21 cellular contexts compared by ENCODE assay signal in genomic region chr6:46208303-46208702, GRCh38. TPM values are rescaled to one million over a fixed set of nuclear protein-coding genes. Genes with fewer than 3 reads are reported as not detected.
DNase-seq lines count a peak whose midpoint lies in the region; ATAC-seq and TF ChIP-seq lines count a peak whose summit lies in the region.
"Had no signal": no experiment of that assay in that cellular context is flagged by ENCODE, and none has a peak within 500 bp of the region (broad histone marks: within the 10 kb centered on the region; RNA-seq: fewer than 3 reads in every experiment).

No MANE protein-coding gene starts in this region.

- no peaks in the 10 kb centered on the region for H3K79me2 ChIP-seq in GM23338 (replicated peaks; ENCODE audit: insufficient read depth)
- H3K79me2 ChIP-seq in neural cell (replicated peaks; ENCODE audit: insufficient read depth, low read length) = no peaks in the 10 kb centered on the region

- H3K4me3 Mint-ChIP-seq in activated CD4-positive, alpha-beta T cell treated with anti-CD3 and anti-CD28 coated beads for 36 hours = no peak overlapping the region
- no peak overlapping the region for H3K4me3 Mint-ChIP-seq in GM23338
- no peak overlapping the region for H3K4me3 Mint-ChIP-seq in stimulated activated effector memory CD8-positive, alpha-beta T cell treated with anti-CD3 and anti-CD28 coated beads, Interleukin-12 subunit alpha, Interleukin-12 subunit beta, amount 100 ng/mL, for 72 hours
- H3K4me3 Mint-ChIP-seq: B cell; CD4-positive, alpha-beta T cell; CD8-positive, alpha-beta T cell had no signal

- H3K9me3 Mint-ChIP-seq in activated CD4-positive, alpha-beta T cell treated with anti-CD3 and anti-CD28 coated beads for 36 hours (ENCODE audit: low read depth) = no peaks in the 10 kb centered on the region
- no peaks in the 10 kb centered on the region for H3K9me3 Mint-ChIP-seq in GM23338
- H3K9me3 Mint-ChIP-seq in stimulated activated effector memory CD8-positive, alpha-beta T cell treated with anti-CD3 and anti-CD28 coated beads, Interleukin-12 subunit alpha, Interleukin-12 subunit beta, amount 100 ng/mL, for 72 hours = no peaks in the 10 kb centered on the region
- H3K9me3 Mint-ChIP-seq: CD4-positive, alpha-beta T cell; CD8-positive, alpha-beta T cell had no signal

- no peak for TF ChIP-seq RAD21 in neural cell (conservative IDR thresholded peaks at IDR 0.05)

- H2AFZ ChIP-seq in GM23338 = 0 out of 2 replicates have a peak overlapping the region, but pooled peaks have one; percentile 10
- no peak overlapping the region for H2AFZ ChIP-seq in neural cell (ENCODE audit: low read depth, low read length)

- no peak for DNase-seq in activated CD4-positive, alpha-beta T cell treated with anti-CD3 and anti-CD28 coated beads for 36 hours
- no peak for DNase-seq in activated CD4-positive, alpha-beta T cell treated with anti-CD3 and anti-CD28 coated beads, Interleukin-2, amount 50 U/mL, for 48 hours
- no peak for DNase-seq in GM23338 (ENCODE audit: low spot score)
- no peak for DNase-seq in stimulated activated effector memory CD8-positive, alpha-beta T cell treated with anti-CD3 and anti-CD28 coated beads, Interleukin-12 subunit alpha, Interleukin-12 subunit beta, amount 100 ng/mL, for 72 hours (ENCODE audit: low spot score in 2 of 2)
- DNase-seq in right lobe of liver = no peak
- no peak for DNase-seq in NCI-H2107 treated with DMSO at 0.1 percent for 48 hours (lab: John Stamatoyannopoulos, UW; ENCODE audit: unreplicated experiment)
- DNase-seq: AML-193; Caco-2; Calu3; CD4-positive, alpha-beta T cell; CD8-positive, alpha-beta T cell; DMS79 treated with DMSO at 0.1 percent for 48 hours; GF-D8 had no signal

- no peaks in the 10 kb centered on the region for H3K27me3 ChIP-seq in GM23338 (ENCODE audit: insufficient read depth)
- H3K27me3 ChIP-seq in neural cell (ENCODE audit: insufficient read depth, low read depth, low read length) = no peaks in the 10 kb centered on the region
- no peaks in the 10 kb centered on the region for H3K27me3 ChIP-seq in right lobe of liver
- H3K27me3 ChIP-seq: BLaER1 treated with 17β-estradiol and CSF1 and Interleukin-3, amounts not matched to agents 10 nM and 100 nM had no signal

- no peaks in the 10 kb centered on the region for H3K4me1 ChIP-seq in GM23338 (ENCODE audit: insufficient read depth)
- H3K4me1 ChIP-seq in right lobe of liver = no peaks in the 10 kb centered on the region
- H3K4me1 ChIP-seq: A549; BLaER1 treated with 17β-estradiol and CSF1 and Interleukin-3, amounts not matched to agents 10 nM and 100 nM; Caco-2 had no signal

- TF ChIP-seq CTCF in GM23338 (conservative IDR thresholded peaks at IDR 0.05; ENCODE audit: low read depth in 2 of 2) = no peak
- TF ChIP-seq CTCF in neural cell (IDR thresholded peaks at IDR 0.05; ENCODE audit: poor library complexity, severe bottlenecking) = no peak
- TF ChIP-seq CTCF in right lobe of liver (IDR thresholded peaks at IDR 0.05) = no peak

- peak; percentile 43 for TF ChIP-seq EP300 in neural cell (conservative IDR thresholded peaks at IDR 0.05; ENCODE audit: poor library complexity, severe bottlenecking)

- H3K9me3 ChIP-seq in neural cell (ENCODE audit: low read length) (no peaks in the 10 kb centered on the region), right lobe of liver (no peaks in the 10 kb centered on the region)
- H3K9me3 ChIP-seq: A549, Caco-2 had no signal

- no peak overlapping the region for H3K27ac Mint-ChIP-seq in activated CD4-positive, alpha-beta T cell treated with anti-CD3 and anti-CD28 coated beads for 36 hours
- H3K27ac Mint-ChIP-seq in GM23338 = no peak overlapping the region
- H3K27ac Mint-ChIP-seq in stimulated activated effector memory CD8-positive, alpha-beta T cell treated with anti-CD3 and anti-CD28 coated beads, Interleukin-12 subunit alpha, Interleukin-12 subunit beta, amount 100 ng/mL, for 72 hours = no peak overlapping the region
- H3K27ac Mint-ChIP-seq: B cell; CD4-positive, alpha-beta T cell; CD8-positive, alpha-beta T cell had no signal

- CTCF ChIA-PET in activated CD4-positive, alpha-beta T cell treated with anti-CD3 and anti-CD28 coated beads for 36 hours (lab: Charles Lee) = interaction anchor here (1.2 to 1.6 kb wide), 5 partner anchors 9 to 13 kb away, joined by 3 to 7 read pairs (median 4); no protein-coding TSS in a partner anchor

- H3K27ac ChIP-seq in GM23338 (ENCODE audit: low read depth) (no peak overlapping the region), neural cell (ENCODE audit: low read length) (no peak overlapping the region), right lobe of liver (no peak overlapping the region)
- H3K27ac ChIP-seq: 22Rv1; A549; BLaER1 treated with 17β-estradiol and CSF1 and Interleukin-3, amounts not matched to agents 10 nM and 100 nM; C4-2B had no signal

- H3K9me2 ChIP-seq in GM23338 (ENCODE audit: insufficient read depth) (peaks cover 5% of the 10 kb centered on the region; the same call in 1 of the 2 replicates), neural cell (ENCODE audit: insufficient read depth, low read length) (no peaks in the 10 kb centered on the region)

- no peaks in the 10 kb centered on the region for H3K4me1 Mint-ChIP-seq in activated CD4-positive, alpha-beta T cell treated with anti-CD3 and anti-CD28 coated beads for 36 hours
- no peaks in the 10 kb centered on the region for H3K4me1 Mint-ChIP-seq in GM23338
- H3K4me1 Mint-ChIP-seq in stimulated activated effector memory CD8-positive, alpha-beta T cell treated with anti-CD3 and anti-CD28 coated beads, Interleukin-12 subunit alpha, Interleukin-12 subunit beta, amount 100 ng/mL, for 72 hours = no peaks in the 10 kb centered on the region
- H3K4me1 Mint-ChIP-seq: B cell had no signal

- TF ChIP-seq POLR2A in right lobe of liver (IDR thresholded peaks at IDR 0.05) = no peak

- H4K20me1 ChIP-seq in GM23338 (replicated peaks; ENCODE audit: insufficient read depth) (no peaks in the 10 kb centered on the region), neural cell (ENCODE audit: insufficient read depth) (no peaks in the 10 kb centered on the region)
- H4K20me1 ChIP-seq: BLaER1 treated with 17β-estradiol and CSF1 and Interleukin-3, amounts not matched to agents 10 nM and 100 nM had no signal

- H3F3A ChIP-seq in GM23338 (replicated peaks; ENCODE audit: low read depth) (no peaks in the 10 kb centered on the region), neural cell (ENCODE audit: insufficient read depth, low read length, poor library complexity, severe bottlenecking) (no peaks in the 10 kb centered on the region)

- no peaks in the 10 kb centered on the region for H3K27me3 Mint-ChIP-seq in activated CD4-positive, alpha-beta T cell treated with anti-CD3 and anti-CD28 coated beads for 36 hours
- H3K27me3 Mint-ChIP-seq in GM23338 (ENCODE audit: insufficient read depth, low read depth, poor library complexity) = peaks cover 4% of the 10 kb centered on the region
- H3K27me3 Mint-ChIP-seq: B cell; CD4-positive, alpha-beta T cell had no signal

- H3K36me3 Mint-ChIP-seq in activated CD4-positive, alpha-beta T cell treated with anti-CD3 and anti-CD28 coated beads for 36 hours (ENCODE audit: low read depth) = no peaks in the 10 kb centered on the region
- H3K36me3 Mint-ChIP-seq in GM23338 (ENCODE audit: low read depth) = no peaks in the 10 kb centered on the region
- H3K36me3 Mint-ChIP-seq in stimulated activated effector memory CD8-positive, alpha-beta T cell treated with anti-CD3 and anti-CD28 coated beads, Interleukin-12 subunit alpha, Interleukin-12 subunit beta, amount 100 ng/mL, for 72 hours = no peaks in the 10 kb centered on the region
- H3K36me3 Mint-ChIP-seq: CD8-positive, alpha-beta T cell had no signal

- H3K9ac ChIP-seq in neural cell (ENCODE audit: low read length) = no peak overlapping the region
- H3K9ac ChIP-seq: BLaER1 treated with 17β-estradiol and CSF1 and Interleukin-3, amounts not matched to agents 10 nM and 100 nM had no signal

- POLR2A ChIA-PET in activated CD4-positive, alpha-beta T cell treated with anti-CD3 and anti-CD28 coated beads for 36 hours (lab: Charles Lee) = no interaction called here

- H3K4me3 ChIP-seq in GM23338 (no peak overlapping the region), neural cell (ENCODE audit: low read length) (no peak overlapping the region), right lobe of liver (no peak overlapping the region)
- H3K4me3 ChIP-seq: A549; BLaER1 treated with 17β-estradiol and CSF1 and Interleukin-3, amounts not matched to agents 10 nM and 100 nM had no signal

- H3K36me3 ChIP-seq in GM23338 (ENCODE audit: insufficient read depth) (no peaks in the 10 kb centered on the region), neural cell (ENCODE audit: insufficient read depth, low read length) (no peaks in the 10 kb centered on the region), right lobe of liver (no peaks in the 10 kb centered on the region)
- H3K36me3 ChIP-seq: BLaER1 treated with 17β-estradiol and CSF1 and Interleukin-3, amounts not matched to agents 10 nM and 100 nM had no signal

- H3K4me2 ChIP-seq in GM23338 (no peak overlapping the region), neural cell (ENCODE audit: low read length) (no peak overlapping the region)
- H3K4me2 ChIP-seq: A549; BLaER1 treated with 17β-estradiol and CSF1 and Interleukin-3, amounts not matched to agents 10 nM and 100 nM had no signal

- ATAC-seq in activated CD4-positive, alpha-beta T cell treated with anti-CD3 and anti-CD28 coated beads for 36 hours = peak; percentile 44
- ATAC-seq in GM23338 (no peak), right lobe of liver (no peak)
- ATAC-seq in stimulated activated effector memory CD8-positive, alpha-beta T cell treated with anti-CD3 and anti-CD28 coated beads, Interleukin-12 subunit alpha, Interleukin-12 subunit beta, amount 100 ng/mL, for 72 hours = peak; percentile 57
- ATAC-seq: A549; CD8-positive, alpha-beta T cell had no signal

- intact Hi-C loops in activated CD4-positive, alpha-beta T cell treated with anti-CD3 and anti-CD28 coated beads for 36 hours (cut with DNase I, micrococcal nuclease) = no loop called here
- intact Hi-C loops in right lobe of liver (cut with DNase I) = no loop called here

TF ChIP-seq in neural cell, 6 proteins besides CTCF, POLR2A, EP300 and RAD21 (continues in another document):
- TF ChIP-seq MXI1 (conservative IDR thresholded peaks at IDR 0.05; ENCODE audit: poor library complexity, severe bottlenecking) (no peak), SMC3 (conservative IDR thresholded peaks at IDR 0.05; ENCODE audit: poor library complexity) (no peak)

RNA-seq across cellular contexts. Expression of gene ENPP5, which starts 37.5 kb away (rescaled TPM):
- under 1 TPM; 0.16 to 0.23 TPM for total RNA-seq in activated CD4-positive, alpha-beta T cell treated with anti-CD3 and anti-CD28 coated beads for 36 hours
- total RNA-seq in GM23338 (2014; rRNA removed; shearing (Covaris generic)) = 10.6 and 13.0 TPM in 2 replicates
- 7.3 and 8.5 TPM in 2 replicates for polyA plus RNA-seq in GM23338 (2016; fragmentation: Nextera tagmentation; extraction: Ambion mirVana)
- 1.1 and 1.2 TPM in 2 replicates for polyA plus RNA-seq in neural cell
- polyA minus RNA-seq in neural cell = 1.9 and 2.5 TPM in 2 replicates
- 1 to 10 TPM in 1 of 6 experiments, under 1 TPM in 5; 0.13 to 1.4 (median 0.34) TPM for total RNA-seq in right lobe of liver
- total RNA-seq: A172 had no signal
- polyA plus RNA-seq: A549, BJ had no signal

Comparison
In these comparisons a context has a peak if more than half of its experiments do, and no peak if none do; other contexts are left out.
1. ATAC-seq: peak in activated CD4-positive, alpha-beta T cell treated with anti-CD3 and anti-CD28 coated beads for 36 hours (single experiment) and stimulated activated effector memory CD8-positive, alpha-beta T cell treated with anti-CD3 and anti-CD28 coated beads, Interleukin-12 subunit alpha, Interleukin-12 subunit beta, amount 100 ng/mL, for 72 hours (single experiment); none in GM23338 (single experiment) and right lobe of liver (0 of 4).